In the genomic region with DNA sequence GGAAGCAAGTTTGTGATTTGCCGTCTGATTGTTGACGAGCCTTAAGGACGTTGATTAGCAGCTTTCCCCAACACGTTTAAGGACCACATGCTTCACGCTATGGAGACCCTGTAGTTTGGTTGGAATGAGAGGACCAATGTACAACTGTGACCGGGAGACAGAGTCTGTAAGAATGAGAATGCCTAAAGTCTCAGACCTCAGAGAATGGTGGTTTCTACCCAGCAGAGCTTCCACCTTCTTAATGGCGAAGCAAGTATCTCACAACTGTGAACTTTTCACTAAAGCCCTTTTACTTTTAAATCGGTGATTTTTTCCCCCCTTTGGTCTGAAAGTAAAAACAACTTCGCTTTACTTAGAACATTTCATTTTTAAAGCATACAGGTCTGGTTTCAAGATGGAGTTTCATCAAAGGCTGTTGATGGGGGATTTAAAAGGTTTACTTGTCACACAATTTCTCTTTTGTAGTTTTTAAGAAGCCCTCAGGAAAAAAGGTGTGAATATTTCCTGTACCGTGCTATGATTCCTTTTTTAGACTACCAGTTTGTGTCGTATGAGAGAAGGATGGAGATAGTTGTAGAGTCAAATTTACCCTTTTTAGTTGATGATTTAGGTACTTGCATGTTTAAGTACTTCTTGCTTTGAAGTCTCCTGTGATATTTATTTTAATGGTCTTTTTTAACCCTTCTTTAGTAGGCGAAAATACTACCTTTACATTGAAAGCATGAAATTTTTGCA, we compare ENCODE assay signal across 8 cellular contexts. TPM values are rescaled to one million over a fixed set of nuclear protein-coding genes. Genes with fewer than 3 reads are reported as not detected.
DNase-seq lines count a peak whose midpoint lies in the region; ATAC-seq and TF ChIP-seq lines count a peak whose summit lies in the region.

No MANE protein-coding gene starts in this region.

- H3K4me1 Mint-ChIP-seq in T-cell = peaks cover 76 to 81% (median 78%) of the 10 kb centered on the region in 3 donors

- H3K27me3 ChIP-seq in hepatocyte = no peaks in the 10 kb centered on the region
- H3K27me3 ChIP-seq in smooth muscle cell (ENCODE audit: low read depth) = peaks cover 7% of the 10 kb centered on the region

- TF ChIP-seq CTCF in hepatocyte (IDR thresholded peaks at IDR 0.05; ENCODE audit: poor library complexity) = no peak
- TF ChIP-seq CTCF in smooth muscle cell (IDR thresholded peaks at IDR 0.05; ENCODE audit: borderline replicate concordance, insufficient read depth, poor library complexity, severe bottlenecking) = no peak

- H2AFZ ChIP-seq in hepatocyte (peak overlapping the region; percentile 99), smooth muscle cell (ENCODE audit: low read depth) (peak overlapping the region; percentile 98)

- H3K79me2 ChIP-seq in hepatocyte = peaks cover 45% of the 10 kb centered on the region
- H3K79me2 ChIP-seq in smooth muscle cell (ENCODE audit: low read depth) = peaks cover 4% of the 10 kb centered on the region

- H3K4me3 Mint-ChIP-seq in T-cell = peak overlapping the region; percentile 94 to 99 (median 98)

- no peaks in the 10 kb centered on the region for H4K20me1 ChIP-seq in hepatocyte (ENCODE audit: insufficient read depth, poor library complexity, severe bottlenecking)
- H4K20me1 ChIP-seq in smooth muscle cell (ENCODE audit: low read depth) = peaks cover 21% of the 10 kb centered on the region

- H3K4me1 ChIP-seq in hepatocyte (ENCODE audit: insufficient read depth) = no peaks in the 10 kb centered on the region
- H3K4me1 ChIP-seq in smooth muscle cell (ENCODE audit: low read depth) = peaks cover 11% of the 10 kb centered on the region

- H3K27ac Mint-ChIP-seq in T-cell = peak overlapping the region; percentile 93 to 98

- H3K36me3 ChIP-seq in hepatocyte (replicated peaks; ENCODE audit: insufficient read depth, low read depth) = no peaks in the 10 kb centered on the region
- H3K36me3 ChIP-seq in smooth muscle cell (ENCODE audit: low read depth) = no peaks in the 10 kb centered on the region

- no peaks in the 10 kb centered on the region for H3K27me3 Mint-ChIP-seq in T-cell

- in situ Hi-C loops in KBM-7 (cut with MboI; ENCODE audit: low pct_unique_long_range_greater_than_20kb, low sequenced_read_pairs) = no loop called here

- H3K9ac ChIP-seq in smooth muscle cell (ENCODE audit: low read depth) = peak overlapping the region; percentile 27

- H3K9me3 Mint-ChIP-seq in T-cell = no peaks in the 10 kb centered on the region

- POLR2A ChIA-PET in T-cell (lab: Charles Lee) = interaction anchor here in 1 of 2 donors (1.1 kb wide), 1 partner anchor 23 kb away, joined by 3 read pairs; no protein-coding TSS in a partner anchor

- CTCF ChIA-PET in T-cell (lab: Charles Lee) = interaction anchor here in 1 of 2 donors (0.8 kb wide), 1 partner anchor 499 kb away, joined by 4 read pairs; no protein-coding TSS in a partner anchor

- H3K9me3 ChIP-seq in hepatocyte (ENCODE audit: low read depth) (no peaks in the 10 kb centered on the region), smooth muscle cell (replicated peaks; ENCODE audit: low read depth) (no peaks in the 10 kb centered on the region)

- H3K27ac ChIP-seq in hepatocyte (peak overlapping the region; percentile 89), smooth muscle cell (ENCODE audit: low read depth) (no peak overlapping the region)

- peaks cover 28% of the 10 kb centered on the region for H3K36me3 Mint-ChIP-seq in T-cell

- DNase-seq in DMS53 (lab: John Stamatoyannopoulos, UW) (peak; percentile 29), DMS53 treated with DMSO at 0.1 percent for 48 hours (lab: John Stamatoyannopoulos, UW; ENCODE audit: unreplicated experiment) (no peak), T-cell (peak in 1 of 34 experiments; percentile 21), hepatocyte (ENCODE audit: low spot score) (no peak), smooth muscle cell (lab: John Stamatoyannopoulos, UW; ENCODE audit: unreplicated experiment) (no peak), KBM-7 (no peak), germinal center (ENCODE audit: low spot score) (no peak)

- WGBS in hepatocyte (ENCODE audit: low lambda C conversion rate, missing lambda C conversion rate) = 23% methylated on average over 12 of the region's 12 CpGs
- 26% methylated on average over 12 of the region's 12 CpGs for WGBS in smooth muscle cell (ENCODE audit: low lambda C conversion rate)

- H3K4me3 ChIP-seq in hepatocyte (peak overlapping the region; percentile 98), smooth muscle cell (peak overlapping the region; percentile 88)

- ATAC-seq in T-cell (replicated peaks in 1 of 4) (no peak), HG03442 (IDR thresholded peaks at IDR 0.05; ENCODE audit: unreplicated experiment) (no peak)

- H3F3A ChIP-seq in smooth muscle cell (ENCODE audit: low read depth) = peaks cover 25% of the 10 kb centered on the region

- no peaks in the 10 kb centered on the region for H3K9me2 ChIP-seq in hepatocyte (replicated peaks; ENCODE audit: insufficient read depth)

- H3K4me2 ChIP-seq in hepatocyte (peak overlapping the region; percentile 98), smooth muscle cell (peak overlapping the region; percentile 97)

RNA-seq across cellular contexts. Expression of a gene that starts 1.5 kb away (rescaled TPM):
- total RNA-seq in T-cell (100 to 1,000 TPM; 123 to 151 (median 136) TPM), hepatocyte (36.7 and 41.6 TPM in 2 replicates), smooth muscle cell (10.4 TPM in 2 replicates)
- polyA plus RNA-seq in hepatocyte (17.2 and 23.9 TPM in 2 replicates), smooth muscle cell (3.1 and 4.6 TPM in 2 replicates)
